Comparison of ENCODE assay signal across 13 cellular contexts in the genomic region with DNA sequence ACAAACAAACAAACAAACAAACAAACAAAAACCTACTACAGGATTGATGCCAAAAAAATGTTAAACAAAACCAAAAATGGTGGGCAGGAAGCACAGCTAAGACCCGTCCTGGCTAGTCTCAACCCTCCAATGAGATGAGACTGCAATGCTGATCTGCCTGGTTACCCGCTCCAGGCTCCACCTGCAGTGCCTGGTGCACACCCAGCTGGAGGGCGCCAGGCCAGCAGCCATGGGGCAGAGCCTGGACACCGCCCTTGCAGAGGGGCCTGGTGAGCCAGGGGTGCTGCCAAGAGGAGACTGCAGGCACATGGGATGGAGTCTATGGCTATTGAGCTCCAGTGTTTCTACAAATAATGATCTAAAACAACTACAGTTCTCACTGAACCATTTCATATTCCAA.
"Had no signal": no experiment of that assay in that cellular context is flagged by ENCODE, and none has a peak within 500 bp of the region (broad histone marks: within the 10 kb centered on the region; RNA-seq: fewer than 3 reads in every experiment).

No MANE protein-coding gene starts in this region.

- H3K4me3 Mint-ChIP-seq: activated CD4-positive, alpha-beta T cell treated with anti-CD3 and anti-CD28 coated beads for 36 hours; activated naive CD8-positive, alpha-beta T cell treated with anti-CD3 and anti-CD28 coated beads, Interleukin-2, amount 10 ng/mL, durations not matched to agents 7 days and 5 days; activated T-helper 17 cell treated with anti-CD3 and anti-CD28 coated beads, Interleukin-2, amount 50 U/mL, for 72 hours; mesothelial cell of epicardium; T-helper 17 cell had no signal

- H3K9me3 Mint-ChIP-seq: activated naive CD8-positive, alpha-beta T cell treated with anti-CD3 and anti-CD28 coated beads, Interleukin-2, amount 10 ng/mL, durations not matched to agents 7 days and 5 days; activated T-helper 17 cell treated with anti-CD3 and anti-CD28 coated beads, Interleukin-2, amount 50 U/mL, for 72 hours; mesothelial cell of epicardium had no signal

- H3K27ac ChIP-seq: cardiac muscle cell, psoas muscle had no signal

- H3K27me3 Mint-ChIP-seq: activated CD4-positive, alpha-beta T cell treated with anti-CD3 and anti-CD28 coated beads for 36 hours; activated naive CD8-positive, alpha-beta T cell treated with anti-CD3 and anti-CD28 coated beads, Interleukin-2, amount 10 ng/mL, durations not matched to agents 7 days and 5 days; activated T-helper 17 cell treated with anti-CD3 and anti-CD28 coated beads, Interleukin-2, amount 50 U/mL, for 72 hours; T-helper 17 cell had no signal

- H3K4me1 Mint-ChIP-seq: mesothelial cell of epicardium had no signal

- ATAC-seq: activated CD4-positive, alpha-beta T cell treated with anti-CD3 and anti-CD28 coated beads for 36 hours; activated T-helper 17 cell treated with anti-CD3 and anti-CD28 coated beads, Interleukin-2, amount 50 U/mL, for 72 hours; right cardiac atrium; T-helper 17 cell had no signal

- H3K27me3 ChIP-seq: cardiac muscle cell had no signal

- H3K9me3 ChIP-seq: psoas muscle had no signal

- H3K4me1 ChIP-seq: psoas muscle had no signal

- H3K27ac Mint-ChIP-seq: activated CD4-positive, alpha-beta T cell treated with anti-CD3 and anti-CD28 coated beads for 36 hours; activated naive CD8-positive, alpha-beta T cell treated with anti-CD3 and anti-CD28 coated beads, Interleukin-2, amount 10 ng/mL, durations not matched to agents 7 days and 5 days; activated T-helper 17 cell treated with anti-CD3 and anti-CD28 coated beads, Interleukin-2, amount 50 U/mL, for 72 hours; mesothelial cell of epicardium had no signal

- H3K4me3 ChIP-seq: cardiac muscle cell, lung, psoas muscle had no signal

- DNase-seq: activated CD4-positive, alpha-beta T cell treated with anti-CD3 and anti-CD28 coated beads for 36 hours; activated CD4-positive, alpha-beta T cell treated with anti-CD3 and anti-CD28 coated beads, Interleukin-2, amount 50 U/mL, for 48 hours; activated naive CD4-positive, alpha-beta T cell treated with Interleukin-2 at 50 U/mL for 16 hours; activated naive CD8-positive, alpha-beta T cell treated with anti-CD3 and anti-CD28 coated beads, Interleukin-2, amount 10 ng/mL, durations not matched to agents 7 days and 5 days; dermis blood vessel endothelial cell; effector memory CD4-positive, alpha-beta T cell; psoas muscle; T-helper 17 cell had no signal
